Comparison of ENCODE assay signal across 8 cellular contexts in the genomic region with DNA sequence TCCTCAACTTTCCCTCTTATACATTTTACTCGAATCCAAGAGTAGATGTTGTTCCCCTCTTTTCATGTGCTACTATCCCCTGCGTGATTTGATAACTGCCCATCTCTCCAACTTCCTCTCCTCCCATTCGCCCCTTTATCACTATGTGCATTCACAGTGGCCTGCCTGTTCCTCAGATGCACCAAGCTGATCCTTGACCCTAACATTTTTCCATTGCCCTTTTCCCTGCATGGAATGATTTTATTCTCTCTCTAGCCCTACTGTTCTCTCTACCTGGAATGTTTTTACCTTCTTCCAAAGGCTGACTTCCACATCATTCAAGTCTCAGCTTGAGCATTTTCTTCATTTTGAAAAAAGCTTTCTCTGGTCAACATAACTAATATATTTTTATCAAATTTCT. TPM values are rescaled to one million over a fixed set of nuclear protein-coding genes. Genes with fewer than 3 reads are reported as not detected.
"Had no signal": no experiment of that assay in that cellular context is flagged by ENCODE, and none has a peak within 500 bp of the region (broad histone marks: within the 10 kb centered on the region; RNA-seq: fewer than 3 reads in every experiment).

No MANE protein-coding gene starts in this region.

- H3K4me3 Mint-ChIP-seq: HFFc6 had no signal

- H3K36me3 ChIP-seq: HAP-1 had no signal

- DNase-seq: GOT3, H7, HFFc6, IMR-90 had no signal

- H3K9me3 Mint-ChIP-seq: HFFc6 had no signal

- H3K4me3 ChIP-seq: HAP-1 had no signal

- ATAC-seq: HCT116 had no signal

- H3K4me1 ChIP-seq: HAP-1 had no signal

- H3K9me3 ChIP-seq: HAP-1 had no signal

- H3K27ac ChIP-seq: HL-60 had no signal

- H3K27ac Mint-ChIP-seq: HFFc6 had no signal

RNA-seq across cellular contexts. Expression of gene BBOX1, which starts 15.8 kb away (rescaled TPM):
- total RNA-seq: H7, HFFc6, HT1080, IMR-90 had no signal
- polyA plus RNA-seq: IMR-90 had no signal

RNA-seq across cellular contexts. Expression of gene FIBIN, which starts 31.0 kb away (rescaled TPM):
- total RNA-seq: HT1080 had no signal
